1 cellular context compared by ENCODE assay signal in the genomic region with DNA sequence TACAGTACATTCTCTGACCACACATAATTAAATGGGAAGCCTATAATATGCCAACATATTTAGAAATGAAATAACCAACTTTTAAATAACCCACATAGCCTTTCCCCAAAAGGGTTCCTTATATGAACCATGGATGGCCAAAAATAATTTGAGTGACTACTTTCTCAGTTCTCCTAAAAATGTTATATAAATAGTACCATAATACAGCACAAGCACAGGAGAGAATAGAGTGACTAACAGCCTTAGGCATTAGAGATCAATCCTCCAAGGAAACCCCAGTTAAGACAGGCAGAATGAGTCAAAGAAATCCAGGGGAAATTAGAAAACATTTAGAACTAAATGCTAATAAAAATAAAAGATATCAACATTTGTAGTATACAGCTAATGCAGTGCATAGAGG.
TF ChIP-seq lines count a peak whose summit lies in the region.

No MANE protein-coding gene starts in this region.

TF ChIP-seq in HepG2, 621 proteins besides CTCF, POLR2A, EP300 and RAD21 (continued from another document):
- TF ChIP-seq, protein P1, sequence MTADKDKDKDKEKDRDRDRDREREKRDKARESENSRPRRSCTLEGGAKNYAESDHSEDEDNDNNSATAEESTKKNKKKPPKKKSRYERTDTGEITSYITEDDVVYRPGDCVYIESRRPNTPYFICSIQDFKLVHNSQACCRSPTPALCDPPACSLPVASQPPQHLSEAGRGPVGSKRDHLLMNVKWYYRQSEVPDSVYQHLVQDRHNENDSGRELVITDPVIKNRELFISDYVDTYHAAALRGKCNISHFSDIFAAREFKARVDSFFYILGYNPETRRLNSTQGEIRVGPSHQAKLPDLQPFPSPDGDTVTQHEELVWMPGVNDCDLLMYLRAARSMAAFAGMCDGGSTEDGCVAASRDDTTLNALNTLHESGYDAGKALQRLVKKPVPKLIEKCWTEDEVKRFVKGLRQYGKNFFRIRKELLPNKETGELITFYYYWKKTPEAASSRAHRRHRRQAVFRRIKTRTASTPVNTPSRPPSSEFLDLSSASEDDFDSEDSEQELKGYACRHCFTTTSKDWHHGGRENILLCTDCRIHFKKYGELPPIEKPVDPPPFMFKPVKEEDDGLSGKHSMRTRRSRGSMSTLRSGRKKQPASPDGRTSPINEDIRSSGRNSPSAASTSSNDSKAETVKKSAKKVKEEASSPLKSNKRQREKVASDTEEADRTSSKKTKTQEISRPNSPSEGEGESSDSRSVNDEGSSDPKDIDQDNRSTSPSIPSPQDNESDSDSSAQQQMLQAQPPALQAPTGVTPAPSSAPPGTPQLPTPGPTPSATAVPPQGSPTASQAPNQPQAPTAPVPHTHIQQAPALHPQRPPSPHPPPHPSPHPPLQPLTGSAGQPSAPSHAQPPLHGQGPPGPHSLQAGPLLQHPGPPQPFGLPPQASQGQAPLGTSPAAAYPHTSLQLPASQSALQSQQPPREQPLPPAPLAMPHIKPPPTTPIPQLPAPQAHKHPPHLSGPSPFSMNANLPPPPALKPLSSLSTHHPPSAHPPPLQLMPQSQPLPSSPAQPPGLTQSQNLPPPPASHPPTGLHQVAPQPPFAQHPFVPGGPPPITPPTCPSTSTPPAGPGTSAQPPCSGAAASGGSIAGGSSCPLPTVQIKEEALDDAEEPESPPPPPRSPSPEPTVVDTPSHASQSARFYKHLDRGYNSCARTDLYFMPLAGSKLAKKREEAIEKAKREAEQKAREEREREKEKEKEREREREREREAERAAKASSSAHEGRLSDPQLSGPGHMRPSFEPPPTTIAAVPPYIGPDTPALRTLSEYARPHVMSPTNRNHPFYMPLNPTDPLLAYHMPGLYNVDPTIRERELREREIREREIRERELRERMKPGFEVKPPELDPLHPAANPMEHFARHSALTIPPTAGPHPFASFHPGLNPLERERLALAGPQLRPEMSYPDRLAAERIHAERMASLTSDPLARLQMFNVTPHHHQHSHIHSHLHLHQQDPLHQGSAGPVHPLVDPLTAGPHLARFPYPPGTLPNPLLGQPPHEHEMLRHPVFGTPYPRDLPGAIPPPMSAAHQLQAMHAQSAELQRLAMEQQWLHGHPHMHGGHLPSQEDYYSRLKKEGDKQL (CRISPR knock-in tag; IDR thresholded peaks at IDR 0.05; ENCODE audit: low read depth), result no peak
- no peak for TF ChIP-seq SP1 (IDR thresholded peaks at IDR 0.05)
- TF ChIP-seq SP1 (CRISPR knock-in tag; IDR thresholded peaks at IDR 0.05), result no peak
